ENCODE assay signal across 17 cellular contexts in the genomic region with DNA sequence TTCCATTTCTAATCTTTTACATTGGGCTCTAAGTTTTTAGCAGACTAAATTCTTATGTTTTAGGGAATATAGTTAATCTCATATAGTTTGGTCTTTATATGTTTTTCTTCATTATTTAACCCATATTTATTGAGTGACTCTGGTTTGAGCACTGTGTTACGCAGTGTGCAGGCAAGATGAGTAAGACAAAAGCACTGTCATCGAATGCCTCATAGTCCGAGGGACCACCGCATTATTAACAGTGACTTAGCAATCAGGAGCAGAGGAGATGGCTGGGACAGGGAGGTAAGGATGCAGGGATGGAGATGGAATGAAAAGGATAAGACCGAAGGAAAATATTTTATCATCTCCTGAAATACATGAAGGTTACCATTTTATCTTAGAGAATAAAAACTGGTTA.
DNase-seq lines count a peak whose midpoint lies in the region; ATAC-seq and TF ChIP-seq lines count a peak whose summit lies in the region.
"Had no signal": no experiment of that assay in that cellular context is flagged by ENCODE, and none has a peak within 500 bp of the region (broad histone marks: within the 10 kb centered on the region; RNA-seq: fewer than 3 reads in every experiment).

No MANE protein-coding gene starts in this region.

- no peak for ATAC-seq in activated T-cell treated with anti-CD3 and anti-CD28 coated beads, Interleukin-2, amount 50 U/mL, for 72 hours (replicated peaks in 1 of 2)
- no peak for ATAC-seq in T-helper 17 cell

- H3K4me2 ChIP-seq in SK-N-SH (peak overlapping the region; percentile 55), fibroblast of lung (ENCODE audit: extremely low read depth, insufficient read depth, low read length) (peak overlapping the region; percentile 52), skeletal muscle satellite cell (ENCODE audit: low read length) (peak overlapping the region; percentile 46)

- H3K36me3 Mint-ChIP-seq in activated T-cell treated with anti-CD3 and anti-CD28 coated beads, Interleukin-2, amount 50 U/mL, for 72 hours (ENCODE audit: insufficient read depth in 2 of 2): peaks cover 0 to 1% of the 10 kb centered on the region in 2 donors
- H3K36me3 Mint-ChIP-seq in T-helper 17 cell (ENCODE audit: low read depth): peaks cover 2% of the 10 kb centered on the region
- H3K36me3 Mint-ChIP-seq: mesothelial cell of epicardium had no signal

- H3K27me3 ChIP-seq in SK-N-SH (ENCODE audit: insufficient read depth) (no peaks in the 10 kb centered on the region), fibroblast of lung (ENCODE audit: control insufficient read depth, insufficient read depth, low read length) (no peaks in the 10 kb centered on the region), skeletal muscle satellite cell (ENCODE audit: control insufficient read depth, insufficient read depth, low read length) (no peaks in the 10 kb centered on the region)
- H3K27me3 ChIP-seq: cardiac muscle cell, stomach had no signal

- H3K9me3 ChIP-seq in SK-N-SH (no peaks in the 10 kb centered on the region), fibroblast of lung (ENCODE audit: control insufficient read depth, insufficient read depth, low read depth, low read length) (no peaks in the 10 kb centered on the region), skeletal muscle satellite cell (replicated peaks; ENCODE audit: low read length) (no peaks in the 10 kb centered on the region), T-helper 17 cell (ENCODE audit: control insufficient read depth, low read length, poor library complexity, severe bottlenecking) (no peaks in the 10 kb centered on the region)
- H3K9me3 ChIP-seq: stomach had no signal

- H3K27ac Mint-ChIP-seq in activated T-cell treated with anti-CD3 and anti-CD28 coated beads, Interleukin-2, amount 50 U/mL, for 72 hours: peak overlapping the region; percentile 45
- no peak overlapping the region for H3K27ac Mint-ChIP-seq in T-helper 17 cell

- TF ChIP-seq RAD21 in SK-N-SH (IDR thresholded peaks at IDR 0.05; ENCODE audit: low read length): no peak

- peaks cover 17% of the 10 kb centered on the region for H3F3A ChIP-seq in SK-N-SH (replicated peaks; ENCODE audit: insufficient read depth)

- H3K27ac ChIP-seq in SK-N-SH (ENCODE audit: low read depth in 2 of 2, low read length in 1 of 2) (peak overlapping the region; percentile 64 to 78; a peak in 3 of 4 replicates), fibroblast of lung (ENCODE audit: insufficient read depth, low read length) (peak overlapping the region; percentile 15)
- H3K27ac ChIP-seq: cardiac muscle cell had no signal

- WGBS in SK-N-SH (ENCODE audit: low lambda C conversion rate): 41% methylated on average over 5 of the region's 5 CpGs

- no peaks in the 10 kb centered on the region for H3K79me2 ChIP-seq in SK-N-SH (ENCODE audit: insufficient read depth)
- H3K79me2 ChIP-seq in fibroblast of lung (ENCODE audit: control insufficient read depth, insufficient read depth, low read length): no peaks in the 10 kb centered on the region

- H2AFZ ChIP-seq in SK-N-SH (ENCODE audit: low read depth) (no peak overlapping the region), fibroblast of lung (ENCODE audit: low read length) (no peak overlapping the region)

- DNase-seq in activated T-cell treated with anti-CD3 and anti-CD28 coated beads, Interleukin-2, amount 50 U/mL, for 72 hours: no peak
- DNase-seq in activated T-cell treated with anti-CD3 and anti-CD28 coated beads for 4 hours: no peak
- no peak for DNase-seq in SK-N-SH
- peak; percentile 18 to 72 for DNase-seq in fibroblast of lung (ENCODE audit: low read depth in 2 of 2)
- no peak for DNase-seq in T-helper 17 cell
- DNase-seq in GF-D8 (lab: John Stamatoyannopoulos, UW): no peak
- no peak for DNase-seq in cortex of kidney (lab: John Stamatoyannopoulos, UW)
- DNase-seq: 8988T; activated naive CD4-positive, alpha-beta T cell; COR-L47; NCI-H2029; occipital lobe; small intestine; stomach had no signal

- POLR2A ChIA-PET in SK-N-SH (lab: Yijun Ruan, JAX): no interaction called here

- TF ChIP-seq CTCF in SK-N-SH (IDR thresholded peaks at IDR 0.05) (no peak), fibroblast of lung (conservative IDR thresholded peaks at IDR 0.05 in 1 of 2, IDR thresholded peaks at IDR 0.05 in 1 of 2; ENCODE audit: low read depth in 1 of 2, low read length in 2 of 2) (no peak)

- H3K4me1 ChIP-seq in SK-N-SH (ENCODE audit: control insufficient read depth in 1 of 2, insufficient read depth in 2 of 2, low read depth in 1 of 2, low read length in 1 of 2) (peaks cover 0 to 4% of the 10 kb centered on the region in 2 experiments; a peak in 2 of 4 replicates), fibroblast of lung (ENCODE audit: control insufficient read depth, extremely low read depth, insufficient read depth, low read length) (peaks cover 13% of the 10 kb centered on the region), skeletal muscle satellite cell (ENCODE audit: control insufficient read depth, insufficient read depth, low read length) (peaks cover 36% of the 10 kb centered on the region)

- H3K9me2 ChIP-seq in SK-N-SH: no peaks in the 10 kb centered on the region

- peaks cover 22% of the 10 kb centered on the region for H3K4me1 Mint-ChIP-seq in activated T-cell treated with anti-CD3 and anti-CD28 coated beads, Interleukin-2, amount 50 U/mL, for 72 hours (ENCODE audit: low read depth)
- peaks cover 2% of the 10 kb centered on the region for H3K4me1 Mint-ChIP-seq in T-helper 17 cell

- H3K9me3 Mint-ChIP-seq in activated T-cell treated with anti-CD3 and anti-CD28 coated beads, Interleukin-2, amount 50 U/mL, for 72 hours: no peaks in the 10 kb centered on the region
- H3K9me3 Mint-ChIP-seq: mesothelial cell of epicardium had no signal

- CTCF ChIA-PET in SK-N-SH (lab: Yijun Ruan, JAX): no interaction called here

- H3K27me3 Mint-ChIP-seq in activated T-cell treated with anti-CD3 and anti-CD28 coated beads, Interleukin-2, amount 50 U/mL, for 72 hours (ENCODE audit: low read depth): no peaks in the 10 kb centered on the region
- H3K27me3 Mint-ChIP-seq in T-helper 17 cell: no peaks in the 10 kb centered on the region

- H4K20me1 ChIP-seq in SK-N-SH (ENCODE audit: insufficient read depth) (no peaks in the 10 kb centered on the region), fibroblast of lung (ENCODE audit: control insufficient read depth, extremely low read depth, insufficient read depth, low read length) (no peaks in the 10 kb centered on the region)

- H3K36me3 ChIP-seq in SK-N-SH (replicated peaks in 1 of 2; ENCODE audit: control insufficient read depth in 1 of 2, insufficient read depth in 2 of 2, low read length in 1 of 2) (no peaks in the 10 kb centered on the region), fibroblast of lung (ENCODE audit: control insufficient read depth, insufficient read depth, low read length) (no peaks in the 10 kb centered on the region), skeletal muscle satellite cell (ENCODE audit: insufficient read depth, low read length) (no peaks in the 10 kb centered on the region)
- H3K36me3 ChIP-seq: cardiac muscle cell, stomach had no signal

- no peak for TF ChIP-seq EP300 in SK-N-SH (IDR thresholded peaks at IDR 0.05; ENCODE audit: borderline replicate concordance in 1 of 2, low read depth in 1 of 2, low read length in 1 of 2)

- H3K4me3 Mint-ChIP-seq in activated T-cell treated with anti-CD3 and anti-CD28 coated beads, Interleukin-2, amount 50 U/mL, for 72 hours: no peak overlapping the region
- no peak overlapping the region for H3K4me3 Mint-ChIP-seq in T-helper 17 cell
- H3K4me3 Mint-ChIP-seq: mesothelial cell of epicardium had no signal

- H3K9ac ChIP-seq in SK-N-SH (peak overlapping the region; percentile 27; the same call in 1 of the 2 replicates), fibroblast of lung (ENCODE audit: insufficient read depth, low read length) (no peak overlapping the region), skeletal muscle satellite cell (ENCODE audit: low read depth, low read length) (peak overlapping the region; percentile 27)

- H3K4me3 ChIP-seq in SK-N-SH (ENCODE audit: low read depth in 2 of 2, low read length in 1 of 2) (no peak overlapping the region), fibroblast of lung (replicated peaks in 1 of 4; ENCODE audit: control extremely low read depth in 1 of 4, insufficient read depth in 1 of 4, low read depth in 3 of 4, low read length in 4 of 4) (peak overlapping the region in 1 of 4 experiments; percentile 17), skeletal muscle satellite cell (ENCODE audit: low read length) (no peak overlapping the region)
- H3K4me3 ChIP-seq: cardiac muscle cell, stomach had no signal

TF ChIP-seq in SK-N-SH, 30 proteins besides CTCF, POLR2A, EP300 and RAD21 (continues in another document):
- TF ChIP-seq EZH2phosphoT487 (IDR thresholded peaks at IDR 0.05; ENCODE audit: borderline replicate concordance, low read depth): no peak
- no peak for TF ChIP-seq RFX5 (IDR thresholded peaks at IDR 0.05; ENCODE audit: low read length)
- TF ChIP-seq, protein P1, sequence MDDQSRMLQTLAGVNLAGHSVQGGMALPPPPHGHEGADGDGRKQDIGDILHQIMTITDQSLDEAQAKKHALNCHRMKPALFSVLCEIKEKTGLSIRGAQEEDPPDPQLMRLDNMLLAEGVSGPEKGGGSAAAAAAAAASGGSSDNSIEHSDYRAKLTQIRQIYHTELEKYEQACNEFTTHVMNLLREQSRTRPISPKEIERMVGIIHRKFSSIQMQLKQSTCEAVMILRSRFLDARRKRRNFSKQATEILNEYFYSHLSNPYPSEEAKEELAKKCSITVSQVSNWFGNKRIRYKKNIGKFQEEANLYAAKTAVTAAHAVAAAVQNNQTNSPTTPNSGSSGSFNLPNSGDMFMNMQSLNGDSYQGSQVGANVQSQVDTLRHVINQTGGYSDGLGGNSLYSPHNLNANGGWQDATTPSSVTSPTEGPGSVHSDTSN (IDR thresholded peaks at IDR 0.05): no peak
- no peak for TF ChIP-seq MEF2A (IDR thresholded peaks at IDR 0.05; ENCODE audit: borderline replicate concordance, low read depth)
- TF ChIP-seq TEAD4 (IDR thresholded peaks at IDR 0.05; ENCODE audit: borderline replicate concordance, insufficient read depth): no peak
- TF ChIP-seq YY1 (IDR thresholded peaks at IDR 0.05; ENCODE audit: low read depth): no peak
- TF ChIP-seq POLR2AphosphoS5 (IDR thresholded peaks at IDR 0.05; ENCODE audit: low read depth, low read length): no peak
- TF ChIP-seq SIN3A (IDR thresholded peaks at IDR 0.05; ENCODE audit: borderline replicate concordance, low read depth, low read length): no peak
- TF ChIP-seq, protein P2, sequence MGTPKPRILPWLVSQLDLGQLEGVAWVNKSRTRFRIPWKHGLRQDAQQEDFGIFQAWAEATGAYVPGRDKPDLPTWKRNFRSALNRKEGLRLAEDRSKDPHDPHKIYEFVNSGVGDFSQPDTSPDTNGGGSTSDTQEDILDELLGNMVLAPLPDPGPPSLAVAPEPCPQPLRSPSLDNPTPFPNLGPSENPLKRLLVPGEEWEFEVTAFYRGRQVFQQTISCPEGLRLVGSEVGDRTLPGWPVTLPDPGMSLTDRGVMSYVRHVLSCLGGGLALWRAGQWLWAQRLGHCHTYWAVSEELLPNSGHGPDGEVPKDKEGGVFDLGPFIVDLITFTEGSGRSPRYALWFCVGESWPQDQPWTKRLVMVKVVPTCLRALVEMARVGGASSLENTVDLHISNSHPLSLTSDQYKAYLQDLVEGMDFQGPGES (IDR thresholded peaks at IDR 0.05; ENCODE audit: low read depth, low read length): no peak
- no peak for TF ChIP-seq RCOR1 (IDR thresholded peaks at IDR 0.05; ENCODE audit: low read length)

Comparison
In these comparisons a context has a peak if more than half of its experiments do, and no peak if none do; other contexts are left out.
1. DNase-seq: peak in fibroblast of lung (2 of 2); none in activated T-cell treated with anti-CD3 and anti-CD28 coated beads, Interleukin-2, amount 50 U/mL, for 72 hours (0 of 2), activated T-cell treated with anti-CD3 and anti-CD28 coated beads for 4 hours (single experiment), SK-N-SH (single experiment), T-helper 17 cell (0 of 3), GF-D8 (single experiment) and cortex of kidney (single experiment).
2. Peak in every context shown above with its lines, with median percentiles within 50 percentile points of each other: H3K4me2 ChIP-seq.